Comparison of ENCODE assay signal across 39 cellular contexts in genomic region chr9:112503170-112503569, GRCh38. TPM values are rescaled to one million over a fixed set of nuclear protein-coding genes. Genes with fewer than 3 reads are reported as not detected.
A peak's percentile ranks its signal among the peaks of the same experiment; 100 is the strongest.
DNase-seq lines count a peak whose midpoint lies in the region; ATAC-seq, FAIRE-seq and TF ChIP-seq lines count a peak whose summit lies in the region.
"Had no signal": no experiment of that assay in that cellular context is flagged by ENCODE, and none has a peak within 500 bp of the region (broad histone marks: within the 10 kb centered on the region; RNA-seq: fewer than 3 reads in every experiment).

No MANE protein-coding gene starts in this region.

- no peaks in the 10 kb centered on the region for H3K27me3 ChIP-seq in GM23338 (ENCODE audit: insufficient read depth)
- no peaks in the 10 kb centered on the region for H3K27me3 ChIP-seq in mesendoderm (ENCODE audit: insufficient read depth, low read length, poor library complexity)
- H3K27me3 ChIP-seq: esophagus squamous epithelium, heart right ventricle, SJSA1 had no signal

- no peaks in the 10 kb centered on the region for H3K9me3 Mint-ChIP-seq in GM23338
- H3K9me3 Mint-ChIP-seq: memory B cell; stimulated activated naive CD8-positive, alpha-beta T cell treated with anti-CD3 and anti-CD28 coated beads, Interleukin-15, amount 100 ng/mL, for 72 hours had no signal

- peaks cover 5% of the 10 kb centered on the region; the same call in 1 of the 3 replicates for H3K36me3 Mint-ChIP-seq in GM23338 (ENCODE audit: low read depth)
- H3K36me3 Mint-ChIP-seq: CD4-positive, alpha-beta memory T cell; memory B cell had no signal

- H4K8ac ChIP-seq in mesendoderm (ENCODE audit: low read depth, low read length) = no peak overlapping the region

- H2BK5ac ChIP-seq in mesendoderm (ENCODE audit: low read length) = no peak overlapping the region

- no peaks in the 10 kb centered on the region for H3K36me3 ChIP-seq in GM23338 (ENCODE audit: insufficient read depth)
- no peaks in the 10 kb centered on the region for H3K36me3 ChIP-seq in mesendoderm (ENCODE audit: control insufficient read depth, insufficient read depth, low read length)
- H3K36me3 ChIP-seq: esophagus squamous epithelium, heart right ventricle, SJSA1 had no signal

- H3K9ac ChIP-seq in mesendoderm (ENCODE audit: low read length) = no peak overlapping the region

- no peaks in the 10 kb centered on the region for H3K9me2 ChIP-seq in GM23338 (ENCODE audit: insufficient read depth)

- DNase-seq in Ammon's horn (ENCODE audit: low spot score) = peak; percentile 22
- DNase-seq in GM23338 (ENCODE audit: low spot score) = no peak
- DNase-seq in globus pallidus (ENCODE audit: low spot score) = peak; percentile 26
- peak; percentile 40 for DNase-seq in medulla oblongata (ENCODE audit: extremely low spot score)
- DNase-seq in GM19239 (ENCODE audit: insufficient read length, low spot score) = no peak
- DNase-seq in activated CD4-positive, alpha-beta T cell treated with anti-CD3 and anti-CD28 coated beads for 4 hours = no peak
- DNase-seq in mesendoderm = no peak
- no peak for DNase-seq in GM10266 (ENCODE audit: extremely low spot score)
- DNase-seq: activated CD4-positive, alpha-beta T cell treated with anti-CD3 and anti-CD28 coated beads for 48 hours; activated CD8-positive, alpha-beta memory T cell treated with anti-CD3 and anti-CD28 coated beads for 24 hours; activated T-cell treated with anti-CD3 and anti-CD28 coated beads for 4 hours; AML-193; amniotic stem cell; CD4-positive, alpha-beta memory T cell; cerebellar nuclear complex; esophagus squamous epithelium; foreskin melanocyte; KG1; kidney; MM.1S; NCI-H1417 treated with DMSO at 0.1 percent for 48 hours; NCI-H2081; NCI-H2227 treated with DMSO at 0.1 percent for 48 hours; NCI-H748 treated with DMSO at 0.1 percent for 48 hours; stimulated activated CD4-positive, alpha-beta T cell treated with anti-CD3 and anti-CD28 coated beads, Interleukin-12 subunit alpha, Interleukin-12 subunit beta, amount 100 ng/mL, for 4 hours; stimulated activated CD4-positive, alpha-beta T cell treated with anti-CD3 and anti-CD28 coated beads, Interleukin-2, amount 100 ng/mL, for 48 hours; stimulated activated naive CD8-positive, alpha-beta T cell treated with anti-CD3 and anti-CD28 coated beads, Interleukin-15, amount 100 ng/mL, for 72 hours; T1000 had no signal

- H3K79me2 ChIP-seq in GM23338 (replicated peaks; ENCODE audit: insufficient read depth) (peaks cover 98% of the 10 kb centered on the region), mesendoderm (ENCODE audit: control insufficient read depth, insufficient read depth, low read length) (peaks cover 30% of the 10 kb centered on the region)

- no peak overlapping the region for H2AFZ ChIP-seq in GM23338

- H3K4me1 ChIP-seq in GM23338 (ENCODE audit: insufficient read depth) (peaks cover 18% of the 10 kb centered on the region; the same call in 1 of the 2 replicates), mesendoderm (ENCODE audit: control insufficient read depth, low read depth, low read length) (no peaks in the 10 kb centered on the region)
- H3K4me1 ChIP-seq: SJSA1 had no signal

- no peak overlapping the region for H3K4ac ChIP-seq in mesendoderm (ENCODE audit: low read depth, low read length)

- H3K23ac ChIP-seq in mesendoderm (ENCODE audit: low read length) = no peak overlapping the region

- peak overlapping the region; percentile 29; the same call in 1 of the 2 replicates for H3K27ac Mint-ChIP-seq in GM23338
- H3K27ac Mint-ChIP-seq: activated naive CD4-positive, alpha-beta T cell treated with anti-CD3 and anti-CD28 coated beads, Interleukin-2, amount 50 U/mL, for 24 hours; memory B cell had no signal

- no peak for FAIRE-seq in GM19239 (lab: Jason Lieb, UNC)
- FAIRE-seq: endometrium, GM12892, kidney, RCC 7860 had no signal

- H4K5ac ChIP-seq in mesendoderm (ENCODE audit: low read length) = no peak overlapping the region

- H2BK15ac ChIP-seq in mesendoderm (replicated peaks; ENCODE audit: low read depth) = no peak overlapping the region

- no peaks in the 10 kb centered on the region for H3F3A ChIP-seq in GM23338 (replicated peaks; ENCODE audit: low read depth)

- H3K27ac ChIP-seq in GM23338 (ENCODE audit: low read depth) = no peak overlapping the region
- H3K27ac ChIP-seq in mesendoderm (ENCODE audit: low read depth, low read length) = no peak overlapping the region
- H3K27ac ChIP-seq: esophagus squamous epithelium, heart right ventricle, SJSA1, VCaP had no signal

- peaks cover 4% of the 10 kb centered on the region for H3K79me1 ChIP-seq in mesendoderm (ENCODE audit: low read length)

- no peak for TF ChIP-seq CTCF in GM23338 (conservative IDR thresholded peaks at IDR 0.05; ENCODE audit: low read depth in 2 of 2)
- no peak for TF ChIP-seq CTCF in GM10266 (IDR thresholded peaks at IDR 0.05; ENCODE audit: control insufficient read depth, insufficient read depth, low read depth, missing control alignments)

- no peak overlapping the region for H2BK120ac ChIP-seq in mesendoderm (ENCODE audit: low read depth, low read length)

- no peak overlapping the region for H3K18ac ChIP-seq in mesendoderm (ENCODE audit: low read length)

- H3K4me1 Mint-ChIP-seq in GM23338 = peaks cover 25% of the 10 kb centered on the region
- H3K4me1 Mint-ChIP-seq: activated naive CD4-positive, alpha-beta T cell treated with anti-CD3 and anti-CD28 coated beads, Interleukin-2, amount 50 U/mL, for 24 hours had no signal

- H3K4me3 Mint-ChIP-seq in GM23338 = no peak overlapping the region
- H3K4me3 Mint-ChIP-seq: activated naive CD4-positive, alpha-beta T cell treated with anti-CD3 and anti-CD28 coated beads, Interleukin-2, amount 50 U/mL, for 24 hours; brain; memory B cell; stimulated activated naive CD8-positive, alpha-beta T cell treated with anti-CD3 and anti-CD28 coated beads, Interleukin-15, amount 100 ng/mL, for 72 hours had no signal

- no CpG with 5 or more reads among the region's 5 CpGs for WGBS in mesendoderm (ENCODE audit: extremely low coverage, insufficient coverage, low lambda C conversion rate)

- H2AK5ac ChIP-seq in mesendoderm (ENCODE audit: low read length) = no peak overlapping the region

- H3K4me3 ChIP-seq in GM23338 (no peak overlapping the region), mesendoderm (ENCODE audit: low read length) (no peak overlapping the region)
- H3K4me3 ChIP-seq: esophagus squamous epithelium, heart right ventricle, SJSA1 had no signal

- no peak for ATAC-seq in GM23338
- ATAC-seq: sciatic nerve; stimulated activated naive CD8-positive, alpha-beta T cell treated with anti-CD3 and anti-CD28 coated beads, Interleukin-15, amount 100 ng/mL, for 72 hours had no signal

- peaks cover 5% of the 10 kb centered on the region for H4K20me1 ChIP-seq in GM23338 (replicated peaks; ENCODE audit: insufficient read depth)

- no peak overlapping the region for H3K56ac ChIP-seq in mesendoderm (ENCODE audit: low read length)

- H3K4me2 ChIP-seq in GM23338 (no peak overlapping the region), mesendoderm (ENCODE audit: low read length) (no peak overlapping the region)

- H3K27me3 Mint-ChIP-seq in GM23338 (ENCODE audit: insufficient read depth, low read depth, poor library complexity) = no peaks in the 10 kb centered on the region
- H3K27me3 Mint-ChIP-seq: activated naive CD4-positive, alpha-beta T cell treated with anti-CD3 and anti-CD28 coated beads, Interleukin-2, amount 50 U/mL, for 24 hours; brain; CD4-positive, alpha-beta memory T cell; memory B cell; progenitor cell of endocrine pancreas; stimulated activated naive CD8-positive, alpha-beta T cell treated with anti-CD3 and anti-CD28 coated beads, Interleukin-15, amount 100 ng/mL, for 72 hours had no signal

TF ChIP-seq in GM23338, 12 proteins besides CTCF, POLR2A, EP300 and RAD21 (continues in another document):
- TF ChIP-seq EZH2 (IDR thresholded peaks at IDR 0.05; ENCODE audit: low read depth, unreplicated experiment) (no peak), CREB1 (CRISPR knock-in tag; IDR thresholded peaks at IDR 0.05; ENCODE audit: low read depth) (no peak), ZNF114 (CRISPR knock-in tag; IDR thresholded peaks at IDR 0.05) (no peak), EZH2phosphoT487 (IDR thresholded peaks at IDR 0.05; ENCODE audit: unreplicated experiment) (no peak), POLR2AphosphoS5 (IDR thresholded peaks at IDR 0.05; ENCODE audit: low read depth) (no peak)
- TF ChIP-seq, protein P1, sequence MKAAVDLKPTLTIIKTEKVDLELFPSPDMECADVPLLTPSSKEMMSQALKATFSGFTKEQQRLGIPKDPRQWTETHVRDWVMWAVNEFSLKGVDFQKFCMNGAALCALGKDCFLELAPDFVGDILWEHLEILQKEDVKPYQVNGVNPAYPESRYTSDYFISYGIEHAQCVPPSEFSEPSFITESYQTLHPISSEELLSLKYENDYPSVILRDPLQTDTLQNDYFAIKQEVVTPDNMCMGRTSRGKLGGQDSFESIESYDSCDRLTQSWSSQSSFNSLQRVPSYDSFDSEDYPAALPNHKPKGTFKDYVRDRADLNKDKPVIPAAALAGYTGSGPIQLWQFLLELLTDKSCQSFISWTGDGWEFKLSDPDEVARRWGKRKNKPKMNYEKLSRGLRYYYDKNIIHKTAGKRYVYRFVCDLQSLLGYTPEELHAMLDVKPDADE (IDR thresholded peaks at IDR 0.05) = no peak

RNA-seq across cellular contexts. Expression of gene KIAA1958, which starts 16.5 kb away (rescaled TPM):
- 37.9 and 41.7 TPM in 2 replicates for total RNA-seq in GM23338 (2014; rRNA removed; shearing (Covaris generic))
- 7.6 and 9.4 TPM in 2 replicates for polyA plus RNA-seq in GM23338 (2016; fragmentation: Nextera tagmentation; extraction: Ambion mirVana)
- 10.2 TPM for polyA plus RNA-seq in mesendoderm (2013, experiment 1 of 2)
- polyA plus RNA-seq in mesendoderm (2013, experiment 2 of 2) = 10.3 TPM

Comparison
In these comparisons a context has a peak if more than half of its experiments do, and no peak if none do; other contexts are left out.
1. DNase-seq: peak in Ammon's horn (single experiment), globus pallidus (single experiment) and medulla oblongata (single experiment); none in GM23338 (single experiment), GM19239 (single experiment), activated CD4-positive, alpha-beta T cell treated with anti-CD3 and anti-CD28 coated beads for 4 hours (0 of 2), mesendoderm (single experiment) and GM10266 (single experiment).